ENCODE assay signal across 13 cellular contexts in the genomic region with DNA sequence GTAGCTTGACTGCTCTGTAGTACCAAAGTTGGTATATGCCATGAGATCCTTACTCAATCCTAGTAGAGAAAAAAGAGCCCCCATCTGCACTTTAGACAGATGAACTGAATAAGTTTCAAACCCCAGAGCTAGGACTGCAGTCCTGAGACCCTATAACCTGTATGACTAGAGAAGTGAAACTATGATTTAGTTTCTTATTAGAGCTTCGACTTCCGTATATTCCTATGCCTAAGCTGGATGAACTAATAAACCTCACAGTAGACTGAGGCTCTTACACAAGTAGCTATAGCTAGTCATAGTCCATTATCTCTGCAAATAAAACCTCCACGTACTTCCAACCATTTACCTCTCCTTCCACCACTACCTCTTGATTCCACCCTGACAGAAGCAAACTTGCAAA. TPM values are rescaled to one million over a fixed set of nuclear protein-coding genes. Genes with fewer than 3 reads are reported as not detected.
A peak's percentile ranks its signal among the peaks of the same experiment; 100 is the strongest.
DNase-seq lines count a peak whose midpoint lies in the region; ATAC-seq, FAIRE-seq and TF ChIP-seq lines count a peak whose summit lies in the region.
"Had no signal": no experiment of that assay in that cellular context is flagged by ENCODE, and none has a peak within 500 bp of the region (broad histone marks: within the 10 kb centered on the region; RNA-seq: fewer than 3 reads in every experiment).

No MANE protein-coding gene starts in this region.

- no peak overlapping the region for H2AFZ ChIP-seq in osteoblast (ENCODE audit: low read length)

- no peak overlapping the region for H3K4me2 ChIP-seq in osteoblast (ENCODE audit: insufficient read depth, low read length)

- H3K27me3 ChIP-seq in osteoblast (ENCODE audit: insufficient read depth, low read length): no peaks in the 10 kb centered on the region
- H3K27me3 ChIP-seq in prostate gland (replicated peaks; ENCODE audit: insufficient read depth): no peaks in the 10 kb centered on the region
- H3K27me3 ChIP-seq: body of pancreas had no signal

- H3K27ac ChIP-seq in osteoblast (ENCODE audit: low read depth, low read length) (no peak overlapping the region), prostate gland (no peak overlapping the region)
- H3K27ac ChIP-seq: body of pancreas, SK-N-MC had no signal

- ATAC-seq in HG02678 (IDR thresholded peaks at IDR 0.05; ENCODE audit: unreplicated experiment): peak; percentile 89
- peak; percentile 91 for ATAC-seq in HG03469 (IDR thresholded peaks at IDR 0.05; ENCODE audit: unreplicated experiment)
- ATAC-seq: body of pancreas, sciatic nerve had no signal

- TF ChIP-seq POLR2A in prostate gland (IDR thresholded peaks at IDR 0.05): no peak

- intact Hi-C loops in prostate gland (cut with DNase I): no loop called here

- WGBS in prostate gland: 63% methylated on average over 3 of the region's 3 CpGs

- H3K9me3 ChIP-seq in osteoblast (ENCODE audit: low read depth, low read length) (no peaks in the 10 kb centered on the region), prostate gland (no peaks in the 10 kb centered on the region)
- H3K9me3 ChIP-seq: body of pancreas had no signal

- no peaks in the 10 kb centered on the region for H3K79me2 ChIP-seq in osteoblast (ENCODE audit: insufficient read depth, low read length)

- no peak for DNase-seq in GM19239 (ENCODE audit: insufficient read length, low spot score)
- peak; percentile 30 for DNase-seq in osteoblast (ENCODE audit: insufficient read length, low spot score, missing footprints)
- DNase-seq in T-helper 1 cell: no peak
- no peak for DNase-seq in prostate gland (ENCODE audit: low spot score)
- no peak for DNase-seq in NCI-H524 (lab: John Stamatoyannopoulos, UW)
- no peak for DNase-seq in HUDEP-2 (lab: John Stamatoyannopoulos, UW; ENCODE audit: unreplicated experiment in 76 of 76)
- DNase-seq: body of pancreas, NCI-H1694 had no signal

- TF ChIP-seq CTCF in osteoblast (IDR thresholded peaks at IDR 0.05; ENCODE audit: extremely low read depth, low read depth, low read length) (no peak), prostate gland (IDR thresholded peaks at IDR 0.05) (no peak)

- peak; percentile 89 for FAIRE-seq in GM19239 (lab: Jason Lieb, UNC)

- H3K4me3 ChIP-seq in osteoblast (ENCODE audit: insufficient read depth, low read length) (no peak overlapping the region), prostate gland (no peak overlapping the region)
- H3K4me3 ChIP-seq: body of pancreas, lung, SK-N-MC had no signal

- H3K4me1 ChIP-seq in osteoblast (ENCODE audit: insufficient read depth, low read length) (no peaks in the 10 kb centered on the region), prostate gland (replicated peaks) (no peaks in the 10 kb centered on the region)

- H3K36me3 ChIP-seq in osteoblast (ENCODE audit: insufficient read depth, low read length) (no peaks in the 10 kb centered on the region), prostate gland (no peaks in the 10 kb centered on the region)

- no peaks in the 10 kb centered on the region for H4K20me1 ChIP-seq in osteoblast (ENCODE audit: insufficient read depth, low read length)

RNA-seq across cellular contexts. Expression of gene OTUD4, which starts 6.3 kb away (rescaled TPM):
- total RNA-seq in osteoblast (22.8 and 30.6 TPM in 2 replicates), prostate gland (10 to 100 TPM; 22.2 to 43.2 TPM)
